In the genomic region with DNA sequence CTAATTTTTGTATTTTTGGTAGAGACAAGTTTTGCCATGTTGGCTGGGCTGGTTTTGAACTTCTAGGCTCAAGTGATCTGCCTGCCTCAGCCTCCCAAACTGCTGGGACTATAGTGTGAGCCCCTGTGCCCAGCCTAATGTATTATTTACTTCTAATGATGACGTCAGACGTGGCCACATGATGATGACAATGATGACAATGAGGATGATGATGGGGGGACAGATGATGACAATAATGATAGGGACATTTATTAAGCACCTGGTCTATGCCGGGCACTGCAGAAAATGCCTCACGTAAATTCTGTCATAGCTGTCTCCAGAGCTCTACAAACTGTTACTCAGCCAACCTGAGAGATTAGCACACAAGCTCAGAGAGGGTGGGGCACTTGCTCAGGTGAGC, we compare ENCODE assay signal across 4 cellular contexts.
TF ChIP-seq lines count a peak whose summit lies in the region.

No MANE protein-coding gene starts in this region.

TF ChIP-seq in HepG2, 621 proteins besides CTCF, POLR2A, EP300 and RAD21:
- TF ChIP-seq ZNF235 (CRISPR knock-in tag; IDR thresholded peaks at IDR 0.05; ENCODE audit: borderline replicate concordance) (no peak), ZNF782 (CRISPR knock-in tag; IDR thresholded peaks at IDR 0.05; ENCODE audit: borderline replicate concordance) (no peak), CREB1 (IDR thresholded peaks at IDR 0.05) (peak; percentile 67), CREB1 (CRISPR knock-in tag; IDR thresholded peaks at IDR 0.05) (no peak)
TF ChIP-seq in HepG2: peak in this region for 1.

TF ChIP-seq in HEK293, 187 proteins besides CTCF, POLR2A, EP300 and RAD21:
- TF ChIP-seq, protein P1, sequence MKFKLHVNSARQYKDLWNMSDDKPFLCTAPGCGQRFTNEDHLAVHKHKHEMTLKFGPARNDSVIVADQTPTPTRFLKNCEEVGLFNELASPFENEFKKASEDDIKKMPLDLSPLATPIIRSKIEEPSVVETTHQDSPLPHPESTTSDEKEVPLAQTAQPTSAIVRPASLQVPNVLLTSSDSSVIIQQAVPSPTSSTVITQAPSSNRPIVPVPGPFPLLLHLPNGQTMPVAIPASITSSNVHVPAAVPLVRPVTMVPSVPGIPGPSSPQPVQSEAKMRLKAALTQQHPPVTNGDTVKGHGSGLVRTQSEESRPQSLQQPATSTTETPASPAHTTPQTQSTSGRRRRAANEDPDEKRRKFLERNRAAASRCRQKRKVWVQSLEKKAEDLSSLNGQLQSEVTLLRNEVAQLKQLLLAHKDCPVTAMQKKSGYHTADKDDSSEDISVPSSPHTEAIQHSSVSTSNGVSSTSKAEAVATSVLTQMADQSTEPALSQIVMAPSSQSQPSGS (tag by site-specific recombination; IDR thresholded peaks at IDR 0.05; ENCODE audit: low read depth): 0 out of 2 replicates have a peak, but pooled peaks have one; percentile 7
- TF ChIP-seq ZNF501 (tag by site-specific recombination; IDR thresholded peaks at IDR 0.05) (no peak), BCL11B (tag by site-specific recombination; IDR thresholded peaks at IDR 0.05; ENCODE audit: low read depth) (no peak)
TF ChIP-seq in HEK293: peak in this region for 1.

TF ChIP-seq in K562, 482 proteins besides CTCF, POLR2A, EP300 and RAD21:
- TF ChIP-seq ILK (tag; IDR thresholded peaks at IDR 0.05; ENCODE audit: borderline replicate concordance, low read depth) (no peak), FOXP4 (CRISPR knock-in tag; IDR thresholded peaks at IDR 0.05; ENCODE audit: borderline replicate concordance) (no peak), ATF1 (CRISPR knock-in tag; IDR thresholded peaks at IDR 0.05) (no peak), ATF1 (tag; IDR thresholded peaks at IDR 0.05) (peak; percentile 60)
- TF ChIP-seq, protein P2, sequence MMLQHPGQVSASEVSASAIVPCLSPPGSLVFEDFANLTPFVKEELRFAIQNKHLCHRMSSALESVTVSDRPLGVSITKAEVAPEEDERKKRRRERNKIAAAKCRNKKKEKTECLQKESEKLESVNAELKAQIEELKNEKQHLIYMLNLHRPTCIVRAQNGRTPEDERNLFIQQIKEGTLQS (IDR thresholded peaks at IDR 0.05): peak; percentile 41; the same call in 1 of the 2 replicates
- TF ChIP-seq, protein P2 (CRISPR knock-in tag; conservative IDR thresholded peaks at IDR 0.05): no peak

TF ChIP-seq in H1, 55 proteins besides CTCF, POLR2A, EP300 and RAD21:
- TF ChIP-seq SAP30 (IDR thresholded peaks at IDR 0.05; ENCODE audit: insufficient read depth, insufficient replicate concordance, low read length) (no peak), TEAD4 (IDR thresholded peaks at IDR 0.05; ENCODE audit: low read depth, low read length) (no peak), POLR2AphosphoS5 (IDR thresholded peaks at IDR 0.05; ENCODE audit: low read depth, low read length) (no peak), BACH1 (IDR thresholded peaks at IDR 0.05; ENCODE audit: low read length) (no peak), SRF (IDR thresholded peaks at IDR 0.05; ENCODE audit: low read depth, low read length) (no peak), CBX5 (IDR thresholded peaks at IDR 0.05; ENCODE audit: low read depth, low read length) (no peak), CHD7 (IDR thresholded peaks at IDR 0.05; ENCODE audit: insufficient replicate concordance, low read length) (no peak), SIRT6 (IDR thresholded peaks at IDR 0.05; ENCODE audit: low read length) (no peak), TAF7 (optimal IDR thresholded peaks at IDR 0.05; ENCODE audit: borderline replicate concordance, low read depth, low read length) (no peak), PHF8 (conservative IDR thresholded peaks at IDR 0.05; ENCODE audit: low read depth, low read length) (no peak), GTF2F1 (IDR thresholded peaks at IDR 0.05; ENCODE audit: borderline replicate concordance, low read depth, low read length) (no peak), HDAC2 (IDR thresholded peaks at IDR 0.05; ENCODE audit: borderline replicate concordance in 1 of 2, low read depth in 2 of 2, low read length in 2 of 2) (no peak), TAF1 (IDR thresholded peaks at IDR 0.05; ENCODE audit: low read depth, low read length) (no peak), RXRA (IDR thresholded peaks at IDR 0.05; ENCODE audit: insufficient read depth, low read depth, low read length) (no peak), RNF2 (IDR thresholded peaks at IDR 0.05; ENCODE audit: borderline replicate concordance, low read depth, low read length, missing control alignments, poor library complexity, severe bottlenecking) (no peak)
